Comparison of ENCODE assay signal across 22 cellular contexts in genomic region chr10:102400598-102401321, GRCh38. TPM values are rescaled to one million over a fixed set of nuclear protein-coding genes. Genes with fewer than 3 reads are reported as not detected.
DNase-seq lines count a peak whose midpoint lies in the region; ATAC-seq and TF ChIP-seq lines count a peak whose summit lies in the region.
"Had no signal": no experiment of that assay in that cellular context is flagged by ENCODE, and none has a peak within 500 bp of the region (broad histone marks: within the 10 kb centered on the region; RNA-seq: fewer than 3 reads in every experiment).

No MANE protein-coding gene starts in this region.

- ATAC-seq in GM21515 (IDR thresholded peaks at IDR 0.05; ENCODE audit: unreplicated experiment) (no peak), HG03108 (IDR thresholded peaks at IDR 0.05; ENCODE audit: unreplicated experiment) (no peak)
- ATAC-seq: body of pancreas, left lung, mucosa of descending colon, pancreas had no signal

- peaks cover 3% of the 10 kb centered on the region for H4K20me1 ChIP-seq in osteoblast (ENCODE audit: insufficient read depth, low read length)

- H3K36me3 ChIP-seq in osteoblast (ENCODE audit: insufficient read depth, low read length) = peaks cover 37% of the 10 kb centered on the region
- H3K36me3 ChIP-seq: pancreas had no signal

- peaks cover 73% of the 10 kb centered on the region for H3K36me3 Mint-ChIP-seq in activated CD4-positive, alpha-beta T cell treated with anti-CD3 and anti-CD28 coated beads, Interleukin-2, amount 10 ng/mL, durations not matched to agents 24 days and 14 days (ENCODE audit: low read depth)
- H3K36me3 Mint-ChIP-seq in Calu3 (ENCODE audit: insufficient read depth, unreplicated experiment) = peaks cover 35% of the 10 kb centered on the region
- H3K36me3 Mint-ChIP-seq in activated naive CD8-positive, alpha-beta T cell = peaks cover 2% of the 10 kb centered on the region

- peak; percentile 56 for DNase-seq in activated CD4-positive, alpha-beta T cell treated with anti-CD3 and anti-CD28 coated beads, Interleukin-2, amount 10 ng/mL, durations not matched to agents 24 days and 14 days
- no peak for DNase-seq in activated CD4-positive, alpha-beta T cell treated with anti-CD3 and anti-CD28 coated beads, Interleukin-2, amount 50 U/mL, for 48 hours
- DNase-seq in Calu3 (no peak), osteoblast (ENCODE audit: insufficient read length, low spot score, missing footprints) (peak; percentile 58), anterior cingulate cortex (lab: John Stamatoyannopoulos, UW) (no peak)
- DNase-seq: activated CD8-positive, alpha-beta memory T cell treated with anti-CD3 and anti-CD28 coated beads for 24 hours; activated gamma-delta T cell; body of pancreas; foreskin melanocyte; left lung; NCI-H1436; NCI-H774; PC-9; stimulated activated CD4-positive, alpha-beta T cell treated with anti-CD3 and anti-CD28 coated beads, Interleukin-2, amount 100 ng/mL, for 48 hours; thyroid gland had no signal

- H3K4me1 ChIP-seq in osteoblast (ENCODE audit: insufficient read depth, low read length) = peaks cover 13% of the 10 kb centered on the region

- H3K27ac Mint-ChIP-seq in activated CD4-positive, alpha-beta T cell treated with anti-CD3 and anti-CD28 coated beads, Interleukin-2, amount 10 ng/mL, durations not matched to agents 24 days and 14 days = peak overlapping the region; percentile 15
- H3K27ac Mint-ChIP-seq in Calu3 (ENCODE audit: unreplicated experiment) = peak overlapping the region; percentile 39
- peak overlapping the region; percentile 46 for H3K27ac Mint-ChIP-seq in activated naive CD8-positive, alpha-beta T cell

- no peak overlapping the region for H3K4me2 ChIP-seq in osteoblast (ENCODE audit: insufficient read depth, low read length)

- CTCF ChIA-PET in Calu3 (lab: Charles Lee) = no interaction called here

- no peaks in the 10 kb centered on the region for H3K27me3 Mint-ChIP-seq in activated CD4-positive, alpha-beta T cell treated with anti-CD3 and anti-CD28 coated beads, Interleukin-2, amount 10 ng/mL, durations not matched to agents 24 days and 14 days
- H3K27me3 Mint-ChIP-seq in Calu3 (ENCODE audit: unreplicated experiment) = no peaks in the 10 kb centered on the region
- H3K27me3 Mint-ChIP-seq in activated naive CD8-positive, alpha-beta T cell = no peaks in the 10 kb centered on the region

- TF ChIP-seq CTCF in Calu3 (IDR thresholded peaks at IDR 0.05; ENCODE audit: unreplicated experiment) (no peak), osteoblast (IDR thresholded peaks at IDR 0.05; ENCODE audit: extremely low read depth, low read depth, low read length) (no peak)

- intact Hi-C loops in activated CD4-positive, alpha-beta T cell treated with anti-CD3 and anti-CD28 coated beads, Interleukin-2, amount 10 ng/mL, durations not matched to agents 24 days and 14 days (cut with micrococcal nuclease) = no loop called here
- intact Hi-C loops in Calu3 (cut with micrococcal nuclease; ENCODE audit: unreplicated experiment) = no loop called here

- BruUV-seq in Calu3 (replicated peaks; lab: Mats Ljungman, UMichigan) = no TSS peak

- H3K79me2 ChIP-seq in osteoblast (ENCODE audit: insufficient read depth, low read length) = peaks cover 12% of the 10 kb centered on the region

- no peak overlapping the region for H3K4me3 ChIP-seq in osteoblast (ENCODE audit: insufficient read depth, low read length)
- H3K4me3 ChIP-seq: body of pancreas, mucosa of descending colon, PC-9, thyroid gland had no signal

- no peaks in the 10 kb centered on the region for H3K27me3 ChIP-seq in osteoblast (ENCODE audit: insufficient read depth, low read length)
- H3K27me3 ChIP-seq: body of pancreas, left lung, pancreas, thyroid gland had no signal

- H3K4me3 Mint-ChIP-seq in activated CD4-positive, alpha-beta T cell treated with anti-CD3 and anti-CD28 coated beads, Interleukin-2, amount 10 ng/mL, durations not matched to agents 24 days and 14 days = peak overlapping the region; percentile 90
- no peak overlapping the region for H3K4me3 Mint-ChIP-seq in Calu3 (ENCODE audit: low read depth, unreplicated experiment)
- H3K4me3 Mint-ChIP-seq in activated naive CD8-positive, alpha-beta T cell = no peak overlapping the region

- H3K9me3 Mint-ChIP-seq in activated CD4-positive, alpha-beta T cell treated with anti-CD3 and anti-CD28 coated beads, Interleukin-2, amount 10 ng/mL, durations not matched to agents 24 days and 14 days = no peaks in the 10 kb centered on the region
- no peaks in the 10 kb centered on the region for H3K9me3 Mint-ChIP-seq in Calu3 (ENCODE audit: low read depth, unreplicated experiment)
- no peaks in the 10 kb centered on the region for H3K9me3 Mint-ChIP-seq in activated naive CD8-positive, alpha-beta T cell (ENCODE audit: low read depth)

- H3K4me1 Mint-ChIP-seq in activated CD4-positive, alpha-beta T cell treated with anti-CD3 and anti-CD28 coated beads, Interleukin-2, amount 10 ng/mL, durations not matched to agents 24 days and 14 days = peaks cover 40% of the 10 kb centered on the region
- peaks cover 12% of the 10 kb centered on the region for H3K4me1 Mint-ChIP-seq in Calu3 (ENCODE audit: low read depth, unreplicated experiment)
- peaks cover 35% of the 10 kb centered on the region for H3K4me1 Mint-ChIP-seq in activated naive CD8-positive, alpha-beta T cell (ENCODE audit: low read depth)

- no peak overlapping the region for H2AFZ ChIP-seq in osteoblast (ENCODE audit: low read length)
- H2AFZ ChIP-seq: PC-9 had no signal

- no peaks in the 10 kb centered on the region for H3K9me3 ChIP-seq in osteoblast (ENCODE audit: low read depth, low read length)
- H3K9me3 ChIP-seq: body of pancreas, left lung, mucosa of descending colon, pancreas, thyroid gland had no signal

- no peak overlapping the region for H3K27ac ChIP-seq in osteoblast (ENCODE audit: low read depth, low read length)
- H3K27ac ChIP-seq: left lung, PC-9, thyroid gland had no signal

RNA-seq across cellular contexts. Expression of gene NFKB2, which starts 5.3 kb away (rescaled TPM):
- total RNA-seq in activated CD4-positive, alpha-beta T cell treated with anti-CD3 and anti-CD28 coated beads, Interleukin-2, amount 10 ng/mL, durations not matched to agents 24 days and 14 days = 300 and 311 TPM in 2 replicates
- total RNA-seq in Calu3 (2022) (64.7 and 72.9 TPM in 2 replicates), osteoblast (17.7 and 20.3 TPM in 2 replicates)

RNA-seq across cellular contexts. Expression of gene PSD, which starts 17.8 kb away (rescaled TPM):
- 10.4 and 12.1 TPM in 2 replicates for total RNA-seq in activated CD4-positive, alpha-beta T cell treated with anti-CD3 and anti-CD28 coated beads, Interleukin-2, amount 10 ng/mL, durations not matched to agents 24 days and 14 days
- total RNA-seq in Calu3 (2022) (0.34 and 0.35 TPM in 2 replicates), osteoblast (0.29 and 0.72 TPM in 2 replicates)
- total RNA-seq: A172, HT1080 had no signal

RNA-seq across cellular contexts. Expression of gene FBXL15, which starts 19.9 kb away (rescaled TPM):
- 14.0 and 16.4 TPM in 2 replicates for total RNA-seq in activated CD4-positive, alpha-beta T cell treated with anti-CD3 and anti-CD28 coated beads, Interleukin-2, amount 10 ng/mL, durations not matched to agents 24 days and 14 days
- total RNA-seq in Calu3 (2022) (5.5 and 6.4 TPM in 2 replicates), osteoblast (5.9 and 9.4 TPM in 2 replicates)

RNA-seq across cellular contexts. Expression of gene CUEDC2, which starts 31.6 kb away (rescaled TPM):
- 64.2 and 67.6 TPM in 2 replicates for total RNA-seq in activated CD4-positive, alpha-beta T cell treated with anti-CD3 and anti-CD28 coated beads, Interleukin-2, amount 10 ng/mL, durations not matched to agents 24 days and 14 days
- total RNA-seq in Calu3 (2022) (38.1 and 43.8 TPM in 2 replicates), osteoblast (46.7 and 46.9 TPM in 2 replicates)

RNA-seq across cellular contexts. Expression of gene C10orf95, which starts 50.6 kb away (rescaled TPM):
- total RNA-seq in activated CD4-positive, alpha-beta T cell treated with anti-CD3 and anti-CD28 coated beads, Interleukin-2, amount 10 ng/mL, durations not matched to agents 24 days and 14 days = 0.33 and 0.52 TPM in 2 replicates
- total RNA-seq in Calu3 (2022) (0.57 and 0.59 TPM in 2 replicates), osteoblast (not detected in 2 replicates)
- total RNA-seq: A172 had no signal

Comparison
In these comparisons a context has a peak if more than half of its experiments do, and no peak if none do; other contexts are left out.
1. DNase-seq: peak in activated CD4-positive, alpha-beta T cell treated with anti-CD3 and anti-CD28 coated beads, Interleukin-2, amount 10 ng/mL, durations not matched to agents 24 days and 14 days (single experiment) and osteoblast (single experiment); none in activated CD4-positive, alpha-beta T cell treated with anti-CD3 and anti-CD28 coated beads, Interleukin-2, amount 50 U/mL, for 48 hours (0 of 2), Calu3 (single experiment) and anterior cingulate cortex (0 of 58).
2. Peak in every context shown above with its lines, with median percentiles within 50 percentile points of each other: H3K27ac Mint-ChIP-seq.